In genomic region chr10:23419201-23419600, GRCh38 we compare ENCODE assay signal across 1 cellular context.
TF ChIP-seq lines count a peak whose summit lies in the region.

No MANE protein-coding gene starts in this region.

TF ChIP-seq in WTC11, 78 proteins besides CTCF, POLR2A, EP300 and RAD21 (continued from another document):
- no peak for TF ChIP-seq ARID4B (CRISPR knock-in tag; IDR thresholded peaks at IDR 0.05; ENCODE audit: borderline replicate concordance)
- TF ChIP-seq, protein P1, sequence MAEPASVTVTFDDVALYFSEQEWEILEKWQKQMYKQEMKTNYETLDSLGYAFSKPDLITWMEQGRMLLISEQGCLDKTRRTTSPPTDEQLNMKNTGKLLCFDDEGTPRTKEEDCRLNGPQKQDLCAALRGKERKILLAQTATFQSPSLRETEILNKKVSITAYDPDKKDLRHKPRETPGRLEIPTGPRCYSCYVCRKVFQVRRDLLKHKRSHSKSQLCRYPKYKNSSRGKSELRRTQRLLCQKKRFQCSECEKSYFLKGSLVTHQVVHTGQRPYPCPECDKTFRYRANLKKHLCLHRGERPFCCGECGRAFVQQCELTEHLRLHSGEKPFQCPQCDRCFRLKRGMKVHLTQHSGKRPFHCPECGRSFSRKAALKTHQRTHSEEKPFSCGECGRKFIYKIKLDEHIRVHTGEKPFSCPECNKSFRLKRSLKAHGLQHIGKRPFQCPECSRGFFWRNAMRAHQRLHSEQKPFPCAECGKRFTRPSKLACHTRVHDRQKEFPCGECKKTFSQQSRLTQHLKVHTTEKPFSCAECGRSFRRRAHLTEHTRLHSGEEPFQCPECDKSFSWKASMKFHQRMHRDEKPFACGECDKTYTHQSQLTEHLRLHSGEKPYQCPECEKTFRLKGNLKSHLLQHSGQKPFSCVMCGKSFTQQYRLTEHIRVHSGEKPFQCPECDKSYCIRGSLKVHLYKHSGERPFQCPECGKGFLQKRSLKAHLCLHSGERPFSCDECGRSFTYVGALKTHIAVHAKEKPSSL (CRISPR knock-in tag; conservative IDR thresholded peaks at IDR 0.05): no peak
- no peak for TF ChIP-seq NFE2L1 (CRISPR knock-in tag; IDR thresholded peaks at IDR 0.05)
- no peak for TF ChIP-seq GTF2I (CRISPR knock-in tag; conservative IDR thresholded peaks at IDR 0.05)
- TF ChIP-seq, protein P2, sequence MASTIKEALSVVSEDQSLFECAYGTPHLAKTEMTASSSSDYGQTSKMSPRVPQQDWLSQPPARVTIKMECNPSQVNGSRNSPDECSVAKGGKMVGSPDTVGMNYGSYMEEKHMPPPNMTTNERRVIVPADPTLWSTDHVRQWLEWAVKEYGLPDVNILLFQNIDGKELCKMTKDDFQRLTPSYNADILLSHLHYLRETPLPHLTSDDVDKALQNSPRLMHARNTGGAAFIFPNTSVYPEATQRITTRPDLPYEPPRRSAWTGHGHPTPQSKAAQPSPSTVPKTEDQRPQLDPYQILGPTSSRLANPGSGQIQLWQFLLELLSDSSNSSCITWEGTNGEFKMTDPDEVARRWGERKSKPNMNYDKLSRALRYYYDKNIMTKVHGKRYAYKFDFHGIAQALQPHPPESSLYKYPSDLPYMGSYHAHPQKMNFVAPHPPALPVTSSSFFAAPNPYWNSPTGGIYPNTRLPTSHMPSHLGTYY (CRISPR knock-in tag; IDR thresholded peaks at IDR 0.05): no peak
- TF ChIP-seq ZNF671 (CRISPR knock-in tag; IDR thresholded peaks at IDR 0.05): no peak
- no peak for TF ChIP-seq ESRRA (CRISPR knock-in tag; IDR thresholded peaks at IDR 0.05; ENCODE audit: borderline replicate concordance)
- TF ChIP-seq, protein P3, sequence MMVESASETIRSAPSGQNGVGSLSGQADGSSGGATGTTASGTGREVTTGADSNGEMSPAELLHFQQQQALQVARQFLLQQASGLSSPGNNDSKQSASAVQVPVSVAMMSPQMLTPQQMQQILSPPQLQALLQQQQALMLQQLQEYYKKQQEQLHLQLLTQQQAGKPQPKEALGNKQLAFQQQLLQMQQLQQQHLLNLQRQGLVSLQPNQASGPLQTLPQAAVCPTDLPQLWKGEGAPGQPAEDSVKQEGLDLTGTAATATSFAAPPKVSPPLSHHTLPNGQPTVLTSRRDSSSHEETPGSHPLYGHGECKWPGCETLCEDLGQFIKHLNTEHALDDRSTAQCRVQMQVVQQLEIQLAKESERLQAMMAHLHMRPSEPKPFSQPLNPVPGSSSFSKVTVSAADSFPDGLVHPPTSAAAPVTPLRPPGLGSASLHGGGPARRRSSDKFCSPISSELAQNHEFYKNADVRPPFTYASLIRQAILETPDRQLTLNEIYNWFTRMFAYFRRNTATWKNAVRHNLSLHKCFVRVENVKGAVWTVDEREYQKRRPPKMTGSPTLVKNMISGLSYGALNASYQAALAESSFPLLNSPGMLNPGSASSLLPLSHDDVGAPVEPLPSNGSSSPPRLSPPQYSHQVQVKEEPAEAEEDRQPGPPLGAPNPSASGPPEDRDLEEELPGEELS (CRISPR knock-in tag; IDR thresholded peaks at IDR 0.05): no peak
- TF ChIP-seq, protein P4, sequence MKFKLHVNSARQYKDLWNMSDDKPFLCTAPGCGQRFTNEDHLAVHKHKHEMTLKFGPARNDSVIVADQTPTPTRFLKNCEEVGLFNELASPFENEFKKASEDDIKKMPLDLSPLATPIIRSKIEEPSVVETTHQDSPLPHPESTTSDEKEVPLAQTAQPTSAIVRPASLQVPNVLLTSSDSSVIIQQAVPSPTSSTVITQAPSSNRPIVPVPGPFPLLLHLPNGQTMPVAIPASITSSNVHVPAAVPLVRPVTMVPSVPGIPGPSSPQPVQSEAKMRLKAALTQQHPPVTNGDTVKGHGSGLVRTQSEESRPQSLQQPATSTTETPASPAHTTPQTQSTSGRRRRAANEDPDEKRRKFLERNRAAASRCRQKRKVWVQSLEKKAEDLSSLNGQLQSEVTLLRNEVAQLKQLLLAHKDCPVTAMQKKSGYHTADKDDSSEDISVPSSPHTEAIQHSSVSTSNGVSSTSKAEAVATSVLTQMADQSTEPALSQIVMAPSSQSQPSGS (CRISPR knock-in tag; IDR thresholded peaks at IDR 0.05; ENCODE audit: borderline replicate concordance, low read depth): no peak
